ENCODE assay signal across 8 cellular contexts in the genomic region with DNA sequence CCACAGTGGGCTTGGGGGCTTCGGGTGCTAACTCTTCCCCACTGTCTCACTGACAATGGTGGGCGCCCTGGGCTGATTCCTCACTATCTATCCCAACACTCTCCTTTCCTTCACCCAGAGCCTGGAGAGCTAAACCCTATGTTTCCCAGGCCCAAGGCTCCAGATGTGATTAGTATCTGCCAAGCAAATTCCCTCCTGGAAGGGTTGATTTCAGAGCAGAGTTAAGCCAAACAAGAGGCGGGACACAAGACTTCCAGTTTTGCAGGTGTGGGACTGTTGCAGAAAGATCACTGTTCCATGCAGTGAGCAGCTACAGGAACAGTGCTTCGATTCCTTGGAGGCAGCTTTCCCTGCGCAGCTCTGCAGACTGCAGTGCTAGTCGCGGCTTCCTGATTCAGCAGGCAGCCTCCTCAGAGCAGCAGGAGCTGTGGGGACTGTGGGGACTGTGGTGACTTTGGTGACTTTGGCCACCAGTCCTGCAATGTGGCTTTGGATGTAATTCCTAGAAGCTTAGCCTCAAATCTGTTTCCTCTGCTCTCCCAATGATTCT.
A peak's percentile ranks its signal among the peaks of the same experiment; 100 is the strongest.
DNase-seq lines count a peak whose midpoint lies in the region; ATAC-seq, FAIRE-seq and TF ChIP-seq lines count a peak whose summit lies in the region.

No MANE protein-coding gene starts in this region.

- no peaks in the 10 kb centered on the region for H3K36me3 ChIP-seq in H1 (ENCODE audit: control insufficient read depth in 2 of 4, insufficient read depth in 4 of 4, low read length in 3 of 4)
- H3K36me3 ChIP-seq in thoracic aorta = no peaks in the 10 kb centered on the region

- H2AK5ac ChIP-seq in H1 (ENCODE audit: low read depth, low read length) = no peak overlapping the region

- no peak overlapping the region for H4K91ac ChIP-seq in H1 (replicated peaks; ENCODE audit: insufficient read length, low read length)

- no peak overlapping the region for H3K4me2 ChIP-seq in H1 (ENCODE audit: insufficient read depth in 1 of 2, low read depth in 2 of 2, low read length in 2 of 2)

- CTCF ChIA-PET in H1 (lab: Charles Lee; ENCODE audit: partially characterized antibody) = interaction anchor here (1.0 to 1.1 kb wide), 2 partner anchors 25 to 86 kb away, joined by 3 read pairs; no protein-coding TSS in a partner anchor

- H3K9me3 ChIP-seq in H1 (ENCODE audit: insufficient read depth in 2 of 2, low read depth in 1 of 2, low read length in 1 of 2) (no peaks in the 10 kb centered on the region), thoracic aorta (no peaks in the 10 kb centered on the region)

- H3K36me3 Mint-ChIP-seq in mesothelial cell of epicardium = no peaks in the 10 kb centered on the region
- H3K36me3 Mint-ChIP-seq in activated naive CD4-positive, alpha-beta T cell treated with anti-CD3 and anti-CD28 coated beads, Interleukin-2, amount 50 U/mL, for 72 hours = no peaks in the 10 kb centered on the region

- TF ChIP-seq EP300 in H1 (IDR thresholded peaks at IDR 0.05; ENCODE audit: borderline replicate concordance in 1 of 2, low read depth in 2 of 2, low read length in 2 of 2) = no peak

- H3K27me3 ChIP-seq in H1 (replicated peaks in 1 of 4; ENCODE audit: control insufficient read depth in 3 of 4, extremely low read depth in 1 of 4, insufficient read depth in 3 of 4, low read length in 3 of 4) = no peaks in the 10 kb centered on the region
- no peaks in the 10 kb centered on the region for H3K27me3 ChIP-seq in thoracic aorta (replicated peaks; ENCODE audit: insufficient read depth)

- H3K23ac ChIP-seq in H1 (ENCODE audit: insufficient read length) = no peak overlapping the region

- no peaks in the 10 kb centered on the region for H3K23me2 ChIP-seq in H1 (ENCODE audit: low read depth, low read length)

- no peak overlapping the region for H3K18ac ChIP-seq in H1 (ENCODE audit: extremely low read depth, low read length)

- no peak overlapping the region for H2BK20ac ChIP-seq in H1 (ENCODE audit: low read length)

- no peaks in the 10 kb centered on the region for H3K79me2 ChIP-seq in H1 (ENCODE audit: control insufficient read depth in 1 of 2, insufficient read depth in 2 of 2, low read length in 2 of 2)

- H4K8ac ChIP-seq in H1 (ENCODE audit: extremely low read depth, insufficient read depth, low read length) = no peak overlapping the region

- H3K4me3 ChIP-seq in H1 (ENCODE audit: extremely low read depth in 1 of 4, insufficient read depth in 2 of 4, low read depth in 3 of 4, low read length in 4 of 4) = no peak overlapping the region
- no peak overlapping the region for H3K4me3 ChIP-seq in thoracic aorta

- H3K9me3 Mint-ChIP-seq in mesothelial cell of epicardium = peaks cover 3% of the 10 kb centered on the region
- no peaks in the 10 kb centered on the region for H3K9me3 Mint-ChIP-seq in activated naive CD4-positive, alpha-beta T cell treated with anti-CD3 and anti-CD28 coated beads, Interleukin-2, amount 50 U/mL, for 72 hours

- ATAC-seq in thoracic aorta (ENCODE audit: insufficient number of reproducible peaks, low FRiP score, low read depth) = no peak
- ATAC-seq in activated naive CD4-positive, alpha-beta T cell treated with anti-CD3 and anti-CD28 coated beads, Interleukin-2, amount 50 U/mL, for 72 hours = no peak

- POLR2A ChIA-PET in H1 (lab: Charles Lee; ENCODE audit: partially characterized antibody) = no interaction called here

- H2AFZ ChIP-seq in H1 (ENCODE audit: low read length) = peak overlapping the region; percentile 40; the same call in 1 of the 2 replicates

- peaks cover 71% of the 10 kb centered on the region for H3K4me1 Mint-ChIP-seq in mesothelial cell of epicardium

- TF ChIP-seq CTCF in H1 (IDR thresholded peaks at IDR 0.05; ENCODE audit: control extremely low read depth in 1 of 3, insufficient read depth in 1 of 3, low read depth in 1 of 3, low read length in 3 of 3) = no peak
- no peak for TF ChIP-seq CTCF in mesothelial cell of epicardium (IDR thresholded peaks at IDR 0.05; ENCODE audit: unreplicated experiment)
- no peak for TF ChIP-seq CTCF in thoracic aorta (IDR thresholded peaks at IDR 0.05)

- no peak overlapping the region for H2BK5ac ChIP-seq in H1 (ENCODE audit: low read depth, low read length)

- no peak overlapping the region for H2BK120ac ChIP-seq in H1 (replicated peaks; ENCODE audit: low read depth, low read length)

- no peak overlapping the region for H2BK12ac ChIP-seq in H1 (ENCODE audit: low read depth, low read length)

- TF ChIP-seq POLR2A in H1 (IDR thresholded peaks at IDR 0.05; ENCODE audit: control extremely low read depth in 1 of 2, low read depth in 2 of 2, low read length in 2 of 2) = no peak

- TF ChIP-seq RAD21 in H1 (IDR thresholded peaks at IDR 0.05 in 1 of 2, conservative IDR thresholded peaks at IDR 0.05 in 1 of 2; ENCODE audit: low read depth in 2 of 2, low read length in 2 of 2) = no peak

- no peak overlapping the region for H3K56ac ChIP-seq in H1 (replicated peaks; ENCODE audit: insufficient read length, low read depth, low read length)

- peak overlapping the region; percentile 91 for H3K27ac Mint-ChIP-seq in mesothelial cell of epicardium
- no peak overlapping the region for H3K27ac Mint-ChIP-seq in activated naive CD4-positive, alpha-beta T cell treated with anti-CD3 and anti-CD28 coated beads, Interleukin-2, amount 50 U/mL, for 72 hours

- H2BK15ac ChIP-seq in H1 (ENCODE audit: low read length) = no peak overlapping the region

- no peak overlapping the region for H3K4ac ChIP-seq in H1 (replicated peaks; ENCODE audit: insufficient read length, low read depth, low read length)

- no peak overlapping the region for H3K27ac ChIP-seq in H1 (ENCODE audit: low read depth, low read length)
- peak overlapping the region; percentile 60 to 77 for H3K27ac ChIP-seq in thoracic aorta

- no peaks in the 10 kb centered on the region for H4K20me1 ChIP-seq in H1 (replicated peaks in 1 of 2; ENCODE audit: control insufficient read depth in 1 of 2, insufficient read depth in 2 of 2, low read length in 2 of 2)

- DNase-seq in SK-N-DZ (ENCODE audit: low spot score) = peak; percentile 38
- peak in 1 of 2 experiments; percentile 37 for DNase-seq in H1 (ENCODE audit: low read depth in 1 of 2, low spot score in 2 of 2)
- no peak for DNase-seq in mesothelial cell of epicardium (ENCODE audit: low spot score in 2 of 2, unreplicated experiment in 2 of 2)
- no peak for DNase-seq in thoracic aorta (ENCODE audit: low spot score)
- DNase-seq in GF-D8 (lab: John Stamatoyannopoulos, UW) = no peak
- no peak for DNase-seq in foreskin melanocyte
- DNase-seq in activated naive CD4-positive, alpha-beta T cell treated with anti-CD3 and anti-CD28 coated beads, Interleukin-2, amount 50 U/mL, for 72 hours (ENCODE audit: low spot score in 2 of 2) = no peak
- no peak for DNase-seq in stimulated activated naive CD4-positive, alpha-beta T cell treated with Interleukin-2 at 50 U/mL for 16 hours (lab: John Stamatoyannopoulos, UW)

- H3K79me1 ChIP-seq in H1 (ENCODE audit: low read depth, low read length) = no peaks in the 10 kb centered on the region

- no peak overlapping the region for H3K14ac ChIP-seq in H1 (ENCODE audit: insufficient read length)

- peaks cover 0 to 12% (median 7%) of the 10 kb centered on the region in 4 experiments; a peak in 5 of 7 replicates for H3K4me1 ChIP-seq in H1 (replicated peaks in 1 of 4; ENCODE audit: control insufficient read depth in 3 of 4, insufficient read depth in 4 of 4, low read length in 3 of 4)
- H3K4me1 ChIP-seq in thoracic aorta (ENCODE audit: control insufficient read depth in 1 of 2, low read depth in 2 of 2) = peaks cover 0 to 12% of the 10 kb centered on the region in 2 donors

- no peak overlapping the region for H4K5ac ChIP-seq in H1 (ENCODE audit: insufficient read length, low read depth, low read length)

- H3K27me3 Mint-ChIP-seq in mesothelial cell of epicardium (ENCODE audit: low read depth) = no peaks in the 10 kb centered on the region

- H3K4me3 Mint-ChIP-seq in mesothelial cell of epicardium = no peak overlapping the region

- no peak overlapping the region for H3K9ac ChIP-seq in H1 (replicated peaks in 1 of 4; ENCODE audit: extremely low read depth in 1 of 4, low read depth in 3 of 4, low read length in 3 of 4)

- 87% methylated on average over 7 of the region's 7 CpGs; no CpG with 5 or more reads in 1 of the 2 experiments for WGBS in H1 (ENCODE audit: extremely low coverage in 1 of 2, insufficient coverage in 1 of 2, insufficient read length in 1 of 2, insufficient replicate concordance in 2 of 2, low coverage in 1 of 2, low lambda C conversion rate in 2 of 2, missing lambda C conversion rate in 1 of 2), 2 experiments

- FAIRE-seq in H1 (lab: Jason Lieb, UNC) = no peak

TF ChIP-seq in H1, 55 proteins besides CTCF, POLR2A, EP300 and RAD21:
- TF ChIP-seq CBX8 (IDR thresholded peaks at IDR 0.05; ENCODE audit: borderline replicate concordance, low read depth, low read length) (no peak), CEBPB (IDR thresholded peaks at IDR 0.05; ENCODE audit: low read depth, low read length) (no peak), NANOG (IDR thresholded peaks at IDR 0.05; ENCODE audit: insufficient read depth, low read depth, low read length, poor library complexity, severe bottlenecking) (no peak), BCL11A (IDR thresholded peaks at IDR 0.05; ENCODE audit: low read depth in 2 of 2, low read length in 2 of 2) (no peak), TAF1 (IDR thresholded peaks at IDR 0.05; ENCODE audit: low read depth, low read length) (no peak), FOSL1 (IDR thresholded peaks at IDR 0.05; ENCODE audit: insufficient read depth, low read depth, low read length) (no peak), EGR1 (IDR thresholded peaks at IDR 0.05; ENCODE audit: borderline replicate concordance, low read depth, low read length) (no peak), SUZ12 (IDR thresholded peaks at IDR 0.05; ENCODE audit: low read length) (no peak), MAFK (IDR thresholded peaks at IDR 0.05; ENCODE audit: low read depth, low read length) (no peak), POU5F1 (IDR thresholded peaks at IDR 0.05; ENCODE audit: low read depth, low read length) (no peak), CHD1 (IDR thresholded peaks at IDR 0.05; ENCODE audit: low read depth, low read length) (no peak), PHF8 (conservative IDR thresholded peaks at IDR 0.05; ENCODE audit: low read depth, low read length) (no peak), POLR2AphosphoS5 (IDR thresholded peaks at IDR 0.05; ENCODE audit: low read depth, low read length) (no peak), TCF12 (IDR thresholded peaks at IDR 0.05; ENCODE audit: low read depth, low read length) (no peak), RBBP5 (IDR thresholded peaks at IDR 0.05; ENCODE audit: borderline replicate concordance, low read depth, low read length) (no peak), CHD2 (IDR thresholded peaks at IDR 0.05; ENCODE audit: low read length) (no peak), SP1 (IDR thresholded peaks at IDR 0.05; ENCODE audit: low read depth, low read length) (no peak)
- TF ChIP-seq, protein P1, sequence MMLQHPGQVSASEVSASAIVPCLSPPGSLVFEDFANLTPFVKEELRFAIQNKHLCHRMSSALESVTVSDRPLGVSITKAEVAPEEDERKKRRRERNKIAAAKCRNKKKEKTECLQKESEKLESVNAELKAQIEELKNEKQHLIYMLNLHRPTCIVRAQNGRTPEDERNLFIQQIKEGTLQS (IDR thresholded peaks at IDR 0.05; ENCODE audit: insufficient read depth, low read depth, low read length) = no peak
TF ChIP-seq in H1: peak in this region for 0.
